32 cellular contexts compared by ENCODE assay signal in genomic region chr1:115539061-115539460, GRCh38.
DNase-seq lines count a peak whose midpoint lies in the region; ATAC-seq and TF ChIP-seq lines count a peak whose summit lies in the region.
"Had no signal": no experiment of that assay in that cellular context is flagged by ENCODE, and none has a peak within 500 bp of the region (broad histone marks: within the 10 kb centered on the region; RNA-seq: fewer than 3 reads in every experiment).

No MANE protein-coding gene starts in this region.

- no peaks in the 10 kb centered on the region for H3K9me3 Mint-ChIP-seq in neural crest cell
- H3K9me3 Mint-ChIP-seq: CD4-positive, CD25-positive, alpha-beta regulatory T cell; dendritic cell treated with granulocyte-macrophage colony-stimulating factor and Interleukin-4, amounts not matched to agents 40 ng/mL and 50 ng/mL, for 4 days had no signal

- peak overlapping the region; percentile 51 for H3K27ac Mint-ChIP-seq in neural crest cell (ENCODE audit: unreplicated experiment)
- H3K27ac Mint-ChIP-seq: activated naive CD4-positive, alpha-beta T cell treated with anti-CD3 and anti-CD28 coated beads, Interleukin-2, amount 50 U/mL, for 24 hours; CD4-positive, CD25-positive, alpha-beta regulatory T cell; dendritic cell treated with granulocyte-macrophage colony-stimulating factor and Interleukin-4, amounts not matched to agents 40 ng/mL and 50 ng/mL, for 4 days; naive thymus-derived CD8-positive, alpha-beta T cell; stimulated activated memory B cell treated with anti-CD40 and anti-IgM and Interleukin-4, amounts not matched to agents 10 μg/mL and 1 μg/mL and 100 μg/mL, for 72 hours; T-cell had no signal

- TF ChIP-seq EP300 in gastroesophageal sphincter (IDR thresholded peaks at IDR 0.05): no peak

- H3K4me1 Mint-ChIP-seq in neural crest cell: no peaks in the 10 kb centered on the region
- H3K4me1 Mint-ChIP-seq: activated naive CD4-positive, alpha-beta T cell treated with anti-CD3 and anti-CD28 coated beads, Interleukin-2, amount 50 U/mL, for 24 hours; CD4-positive, CD25-positive, alpha-beta regulatory T cell; naive thymus-derived CD8-positive, alpha-beta T cell; stimulated activated memory B cell treated with anti-CD40 and anti-IgM and Interleukin-4, amounts not matched to agents 10 μg/mL and 1 μg/mL and 100 μg/mL, for 72 hours; T-cell had no signal

- intact Hi-C loops in Right ventricle myocardium inferior (cut with DNase I) (no loop called here), cardiac septum (cut with DNase I) (no loop called here), aorta (cut with DNase I) (no loop called here)

- H3K4me1 ChIP-seq in gastroesophageal sphincter (no peaks in the 10 kb centered on the region), aorta (ENCODE audit: control insufficient read depth in 1 of 2, insufficient read depth in 2 of 2, low read length in 2 of 2) (no peaks in the 10 kb centered on the region)
- H3K4me1 ChIP-seq: left lung, Peyer's patch, suprapubic skin had no signal

- H3K27me3 Mint-ChIP-seq in neural crest cell (ENCODE audit: low read depth): no peaks in the 10 kb centered on the region
- H3K27me3 Mint-ChIP-seq: dendritic cell treated with granulocyte-macrophage colony-stimulating factor and Interleukin-4, amounts not matched to agents 40 ng/mL and 50 ng/mL, for 4 days had no signal

- peak; percentile 86 for ATAC-seq in Right ventricle myocardium inferior
- ATAC-seq in gastroesophageal sphincter: peak; percentile 76
- ATAC-seq in aorta (ENCODE audit: low FRiP score): no peak
- ATAC-seq in GM18873 (IDR thresholded peaks at IDR 0.05; ENCODE audit: low FRiP score, unreplicated experiment): no peak
- ATAC-seq: GM12878; left lung; naive thymus-derived CD8-positive, alpha-beta T cell; stimulated activated memory B cell treated with anti-CD40 and anti-IgM and Interleukin-4, amounts not matched to agents 10 μg/mL and 1 μg/mL and 100 μg/mL, for 72 hours; T-cell had no signal

- TF ChIP-seq CTCF in gastroesophageal sphincter (IDR thresholded peaks at IDR 0.05): no peak
- no peak for TF ChIP-seq CTCF in neural crest cell (conservative IDR thresholded peaks at IDR 0.05)

- H3K4me3 ChIP-seq in gastroesophageal sphincter (no peak overlapping the region), aorta (ENCODE audit: low read length in 2 of 2) (no peak overlapping the region)
- H3K4me3 ChIP-seq: cardiac muscle cell, GM12878, hepatocyte, left lung, Peyer's patch, SJSA1, suprapubic skin had no signal

- H3K36me3 ChIP-seq in gastroesophageal sphincter: no peaks in the 10 kb centered on the region
- H3K36me3 ChIP-seq in aorta (ENCODE audit: control insufficient read depth in 1 of 2, insufficient read depth in 2 of 2, low read length in 1 of 2): no peaks in the 10 kb centered on the region
- H3K36me3 ChIP-seq: cardiac muscle cell, left lung, Peyer's patch, SJSA1, suprapubic skin had no signal

- H3K27ac ChIP-seq in gastroesophageal sphincter (peak overlapping the region in 1 of 4 donors; percentile 19), aorta (ENCODE audit: low read depth in 1 of 2, low read length in 2 of 2) (no peak overlapping the region)
- H3K27ac ChIP-seq: cardiac muscle cell, hepatocyte, left lung, Peyer's patch, SJSA1, suprapubic skin had no signal

- TF ChIP-seq POLR2A in gastroesophageal sphincter (IDR thresholded peaks at IDR 0.05): no peak

- H3K4me3 Mint-ChIP-seq in neural crest cell: no peak overlapping the region
- H3K4me3 Mint-ChIP-seq: activated naive CD4-positive, alpha-beta T cell treated with anti-CD3 and anti-CD28 coated beads, Interleukin-2, amount 50 U/mL, for 24 hours; CD4-positive, CD25-positive, alpha-beta regulatory T cell; dendritic cell treated with granulocyte-macrophage colony-stimulating factor and Interleukin-4, amounts not matched to agents 40 ng/mL and 50 ng/mL, for 4 days; naive thymus-derived CD8-positive, alpha-beta T cell; stimulated activated memory B cell treated with anti-CD40 and anti-IgM and Interleukin-4, amounts not matched to agents 10 μg/mL and 1 μg/mL and 100 μg/mL, for 72 hours; T-cell had no signal

- no peaks in the 10 kb centered on the region for H3K36me3 Mint-ChIP-seq in neural crest cell (ENCODE audit: low read depth)
- H3K36me3 Mint-ChIP-seq: activated naive CD4-positive, alpha-beta T cell treated with anti-CD3 and anti-CD28 coated beads, Interleukin-2, amount 50 U/mL, for 24 hours; stimulated activated memory B cell treated with anti-CD40 and anti-IgM and Interleukin-4, amounts not matched to agents 10 μg/mL and 1 μg/mL and 100 μg/mL, for 72 hours; T-cell had no signal

- WGBS in gastroesophageal sphincter (ENCODE audit: low coverage in 1 of 2), 2 donors: 42 to 60% methylated on average over 4 to 6 of the region's 7 CpGs
- 83 to 88% methylated on average over 7 of the region's 7 CpGs for WGBS in aorta, 2 donors

- H3K27me3 ChIP-seq in gastroesophageal sphincter: no peaks in the 10 kb centered on the region
- no peaks in the 10 kb centered on the region for H3K27me3 ChIP-seq in aorta (ENCODE audit: control insufficient read depth in 1 of 2, insufficient read depth in 2 of 2, low read length in 1 of 2)
- H3K27me3 ChIP-seq: cardiac muscle cell, hepatocyte, left lung, Peyer's patch, SJSA1, suprapubic skin had no signal

- no peak for DNase-seq in Right ventricle myocardium inferior (ENCODE audit: missing footprints)
- no peak for DNase-seq in cardiac septum (ENCODE audit: low spot score)
- no peak for DNase-seq in neural crest cell (ENCODE audit: low read depth, low spot score)
- DNase-seq in aorta: no peak
- no peak for DNase-seq in NCI-H1436 (lab: John Stamatoyannopoulos, UW)
- DNase-seq in DMS79 (lab: John Stamatoyannopoulos, UW): no peak
- DNase-seq: 8988T; activated CD4-positive, alpha-beta T cell treated with anti-CD3 and anti-CD28 coated beads, Interleukin-2, amount 50 U/mL, for 48 hours; CD4-positive, CD25-positive, alpha-beta regulatory T cell; foreskin fibroblast; HCEC 1CT; left lung; naive thymus-derived CD8-positive, alpha-beta T cell; NCI-H1105; NCI-H2029 treated with DMSO at 0.1 percent for 48 hours; NCI-H2227 treated with DMSO at 0.1 percent for 48 hours; NCI-H526 treated with DMSO at 0.1 percent for 48 hours; Peyer's patch; retina; stimulated activated CD4-positive, alpha-beta T cell treated with anti-CD3 and anti-CD28 coated beads, Interleukin-12 subunit alpha, Interleukin-12 subunit beta, amount 100 ng/mL, for 4 hours; stimulated activated CD4-positive, alpha-beta T cell treated with anti-CD3 and anti-CD28 coated beads, Interleukin-4, amount 100 ng/mL, for 4 hours; T-cell had no signal

- H3K9me3 ChIP-seq in gastroesophageal sphincter (peaks cover 0 to 12% (median 0%) of the 10 kb centered on the region in 3 donors), aorta (ENCODE audit: control insufficient read depth, low read length) (no peaks in the 10 kb centered on the region)
- H3K9me3 ChIP-seq: left lung, Peyer's patch, SJSA1, suprapubic skin had no signal

Comparison
In these comparisons a context has a peak if more than half of its experiments do, and no peak if none do; other contexts are left out.
1. ATAC-seq: peak in Right ventricle myocardium inferior (single experiment) and gastroesophageal sphincter (single experiment); none in aorta (single experiment) and GM18873 (single experiment).